ENCODE assay signal across 1 cellular context in genomic region chr9:111948109-111948508, GRCh38.
TF ChIP-seq lines count a peak whose summit lies in the region.

No MANE protein-coding gene starts in this region.

TF ChIP-seq in GM12878, 131 proteins besides CTCF, POLR2A, EP300 and RAD21:
- TF ChIP-seq ZBTB33 (IDR thresholded peaks at IDR 0.05) (0 out of 2 replicates have a peak, but pooled peaks have one; percentile 14), MLLT1 (IDR thresholded peaks at IDR 0.05) (peak; percentile 80; the same call in 1 of the 2 replicates)
TF ChIP-seq in GM12878: peak in this region for 2; not testable (repeated sequence) for 129.
